Comparison of ENCODE assay signal across 8 cellular contexts in the genomic region with DNA sequence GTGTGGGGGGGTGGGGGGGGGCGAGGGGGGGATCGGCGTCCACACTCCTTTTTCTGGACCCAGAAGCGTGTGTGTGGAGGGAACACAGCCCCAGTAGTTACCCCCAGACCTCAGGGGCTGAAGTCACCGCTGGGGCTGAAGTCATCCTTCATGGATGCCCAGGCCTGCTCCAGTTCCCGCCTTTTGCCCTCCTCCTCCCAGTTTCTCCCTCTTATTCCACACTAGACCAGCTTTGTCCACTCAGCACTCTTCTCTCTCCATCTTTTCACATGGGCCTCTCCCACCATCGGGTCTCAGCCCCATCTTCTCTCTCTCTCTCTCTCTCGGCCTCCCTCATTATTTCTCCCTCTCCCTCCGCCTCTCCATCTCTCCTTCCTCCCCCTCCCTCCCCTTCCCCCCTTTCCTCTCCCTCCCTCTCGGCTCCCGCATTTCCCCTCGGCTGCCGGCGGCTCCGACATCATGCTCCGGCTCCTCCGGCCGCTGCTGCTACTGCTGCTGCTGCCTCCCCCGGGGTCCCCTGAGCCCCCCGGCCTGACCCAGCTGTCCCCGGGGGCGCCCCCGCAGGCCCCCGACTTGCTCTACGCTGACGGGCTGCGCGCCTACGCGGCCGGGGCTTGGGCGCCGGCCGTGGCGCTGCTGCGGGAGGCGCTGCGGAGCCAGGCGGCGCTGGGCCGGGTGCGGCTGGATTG. TPM values are rescaled to one million over a fixed set of nuclear protein-coding genes. Genes with fewer than 3 reads are reported as not detected.
DNase-seq lines count a peak whose midpoint lies in the region; ATAC-seq and TF ChIP-seq lines count a peak whose summit lies in the region.

A gene with protein sequence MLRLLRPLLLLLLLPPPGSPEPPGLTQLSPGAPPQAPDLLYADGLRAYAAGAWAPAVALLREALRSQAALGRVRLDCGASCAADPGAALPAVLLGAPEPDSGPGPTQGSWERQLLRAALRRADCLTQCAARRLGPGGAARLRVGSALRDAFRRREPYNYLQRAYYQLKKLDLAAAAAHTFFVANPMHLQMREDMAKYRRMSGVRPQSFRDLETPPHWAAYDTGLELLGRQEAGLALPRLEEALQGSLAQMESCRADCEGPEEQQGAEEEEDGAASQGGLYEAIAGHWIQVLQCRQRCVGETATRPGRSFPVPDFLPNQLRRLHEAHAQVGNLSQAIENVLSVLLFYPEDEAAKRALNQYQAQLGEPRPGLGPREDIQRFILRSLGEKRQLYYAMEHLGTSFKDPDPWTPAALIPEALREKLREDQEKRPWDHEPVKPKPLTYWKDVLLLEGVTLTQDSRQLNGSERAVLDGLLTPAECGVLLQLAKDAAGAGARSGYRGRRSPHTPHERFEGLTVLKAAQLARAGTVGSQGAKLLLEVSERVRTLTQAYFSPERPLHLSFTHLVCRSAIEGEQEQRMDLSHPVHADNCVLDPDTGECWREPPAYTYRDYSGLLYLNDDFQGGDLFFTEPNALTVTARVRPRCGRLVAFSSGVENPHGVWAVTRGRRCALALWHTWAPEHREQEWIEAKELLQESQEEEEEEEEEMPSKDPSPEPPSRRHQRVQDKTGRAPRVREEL (plus strand): TSS at position 426 of the 689 bp plus-strand sequence. CDS start 34 bp downstream, at position 460.

- no peaks in the 10 kb centered on the region for H3K27me3 ChIP-seq in BE2C

- H3K27ac Mint-ChIP-seq in effector memory CD8-positive, alpha-beta T cell, result peak within 1 kb of the TSS; percentile 85 to 90

- H3K27me3 Mint-ChIP-seq in effector memory CD8-positive, alpha-beta T cell, result peaks cover 57 to 85% of the 10 kb centered on the region in 2 donors

- peak within 1 kb of the TSS; percentile 44 for H3K27ac ChIP-seq in temporal lobe (ENCODE audit: low read depth, low read length)

- in situ Hi-C loops in SK-MEL-5 (cut with HindIII; ENCODE audit: low pct_unique_long_range_greater_than_20kb, low sequenced_read_pairs), result no loop called here

- no peaks in the 10 kb centered on the region for H3K9me3 ChIP-seq in BE2C

- DNase-seq in BE2C (peak; percentile 73), HFF-Myc (ENCODE audit: extremely low read depth, low read depth) (no peak), SK-MEL-5 (ENCODE audit: low read depth, low spot score) (peak; percentile 30), lung microvascular endothelial cell (ENCODE audit: low read depth in 2 of 2) (peak; percentile 39 to 47), 8988T (no peak)
- no peak for DNase-seq in effector memory CD8-positive, alpha-beta T cell

- H3K36me3 ChIP-seq in BE2C, result peaks cover 32% of the 10 kb centered on the region

- peak; percentile 54 for ATAC-seq in effector memory CD8-positive, alpha-beta T cell (replicated peaks)
- ATAC-seq in HG02571 (IDR thresholded peaks at IDR 0.05; ENCODE audit: unreplicated experiment), result no peak

- peaks cover 23 to 24% of the 10 kb centered on the region in 2 donors for H3K4me1 Mint-ChIP-seq in effector memory CD8-positive, alpha-beta T cell (ENCODE audit: low read depth in 2 of 2)

- H3K4me3 ChIP-seq in BE2C (ENCODE audit: low read depth, low read length) (peak within 1 kb of the TSS; percentile 98), HFF-Myc (replicated peaks; ENCODE audit: low read depth, low read length) (peak within 1 kb of the TSS; percentile 99)

- peak within 1 kb of the TSS; percentile 88 to 95 for H3K4me3 Mint-ChIP-seq in effector memory CD8-positive, alpha-beta T cell

- peaks cover 5% of the 10 kb centered on the region for H3K36me3 Mint-ChIP-seq in effector memory CD8-positive, alpha-beta T cell (ENCODE audit: insufficient read depth)

- H3K4me1 ChIP-seq in BE2C, result peaks cover 10% of the 10 kb centered on the region

- TF ChIP-seq CTCF in BE2C (IDR thresholded peaks at IDR 0.05; ENCODE audit: low read depth, low read length) (no peak), HFF-Myc (IDR thresholded peaks at IDR 0.05; ENCODE audit: low read depth, low read length, missing control alignments) (no peak)

- no peaks in the 10 kb centered on the region for H3K9me3 Mint-ChIP-seq in effector memory CD8-positive, alpha-beta T cell

RNA-seq across cellular contexts. Expression of the gene that starts here (rescaled TPM):
- 93.6 TPM for polyA plus RNA-seq in BE2C (2012; ENCODE audit: insufficient read depth, insufficient read length, low read depth)
- 10.3 and 10.8 TPM in 2 replicates for total RNA-seq in SK-MEL-5 (2014; rRNA removed; shearing (Covaris generic))
- polyA plus RNA-seq in SK-MEL-5 (2015; cell fraction: cytosol; rRNA removed), result 28.0 and 31.1 TPM in 2 replicates
- 50.3 and 52.4 TPM in 2 replicates for polyA plus RNA-seq in SK-MEL-5 (2015; cell fraction: nucleus; rRNA removed)
- total RNA-seq in lung microvascular endothelial cell (12.9 and 25.7 TPM in 2 replicates), temporal lobe (10.8 TPM)

Comparison
In these comparisons a context has a peak if more than half of its experiments do, and no peak if none do; other contexts are left out.
1. DNase-seq: peak in BE2C (single experiment), SK-MEL-5 (single experiment) and lung microvascular endothelial cell (2 of 2); none in HFF-Myc (single experiment), effector memory CD8-positive, alpha-beta T cell (0 of 3) and 8988T (single experiment).